1 cellular context compared by ENCODE assay signal in the genomic region with DNA sequence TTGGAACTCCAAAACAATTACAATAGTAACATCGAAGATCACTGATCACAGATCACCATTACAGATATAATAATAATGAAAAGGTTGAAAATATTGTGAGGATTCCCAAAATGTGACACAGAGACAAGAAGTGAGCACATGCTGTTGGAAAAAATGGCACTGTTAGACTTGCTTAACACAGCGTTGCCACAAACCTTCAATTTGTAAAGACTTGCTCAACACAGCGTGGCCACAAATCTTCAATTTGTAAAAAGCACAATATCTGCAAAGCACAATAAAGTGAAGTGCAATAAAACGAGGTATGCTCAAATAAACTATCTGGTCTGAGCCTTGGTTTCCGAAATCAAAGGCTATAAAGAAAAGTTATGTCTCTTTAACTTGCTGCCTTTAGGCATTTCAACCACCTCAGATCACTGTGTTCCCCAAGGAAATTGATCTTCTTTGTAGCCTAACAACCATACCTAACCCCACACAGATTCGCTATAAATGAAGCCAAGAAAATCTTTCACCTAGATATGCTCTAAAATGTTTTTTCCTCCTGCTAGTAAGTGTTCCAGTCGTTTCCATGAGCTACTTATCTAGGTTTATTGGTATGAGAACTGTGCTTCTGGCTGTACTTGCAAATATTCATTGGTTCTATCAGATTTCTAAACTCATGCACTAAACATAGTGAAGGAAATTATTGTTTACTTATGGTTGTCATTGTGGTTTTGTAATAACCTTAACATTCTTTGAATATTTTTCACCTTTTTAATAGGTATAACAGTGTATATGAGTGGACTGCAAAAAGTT.
TF ChIP-seq lines count a peak whose summit lies in the region.

No MANE protein-coding gene starts in this region.

TF ChIP-seq in IMR-90, 13 proteins besides CTCF, POLR2A, EP300 and RAD21:
- no peak for TF ChIP-seq SMC3 (IDR thresholded peaks at IDR 0.05; ENCODE audit: low read depth, low read length)
- TF ChIP-seq, protein P1, sequence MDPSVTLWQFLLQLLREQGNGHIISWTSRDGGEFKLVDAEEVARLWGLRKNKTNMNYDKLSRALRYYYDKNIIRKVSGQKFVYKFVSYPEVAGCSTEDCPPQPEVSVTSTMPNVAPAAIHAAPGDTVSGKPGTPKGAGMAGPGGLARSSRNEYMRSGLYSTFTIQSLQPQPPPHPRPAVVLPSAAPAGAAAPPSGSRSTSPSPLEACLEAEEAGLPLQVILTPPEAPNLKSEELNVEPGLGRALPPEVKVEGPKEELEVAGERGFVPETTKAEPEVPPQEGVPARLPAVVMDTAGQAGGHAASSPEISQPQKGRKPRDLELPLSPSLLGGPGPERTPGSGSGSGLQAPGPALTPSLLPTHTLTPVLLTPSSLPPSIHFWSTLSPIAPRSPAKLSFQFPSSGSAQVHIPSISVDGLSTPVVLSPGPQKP (IDR thresholded peaks at IDR 0.05; ENCODE audit: borderline replicate concordance, low read depth, low read length) = no peak
- TF ChIP-seq CHD1 (IDR thresholded peaks at IDR 0.05; ENCODE audit: low read depth, low read length) = no peak
- TF ChIP-seq BHLHE40 (IDR thresholded peaks at IDR 0.05; ENCODE audit: low read depth, low read length) = no peak
- TF ChIP-seq FOS (IDR thresholded peaks at IDR 0.05; ENCODE audit: low read depth, low read length) = no peak
- TF ChIP-seq MXI1 (IDR thresholded peaks at IDR 0.05; ENCODE audit: borderline replicate concordance, low read depth, low read length) = no peak
- no peak for TF ChIP-seq MAZ (IDR thresholded peaks at IDR 0.05; ENCODE audit: borderline replicate concordance, low read depth, low read length)
- TF ChIP-seq, protein P2, sequence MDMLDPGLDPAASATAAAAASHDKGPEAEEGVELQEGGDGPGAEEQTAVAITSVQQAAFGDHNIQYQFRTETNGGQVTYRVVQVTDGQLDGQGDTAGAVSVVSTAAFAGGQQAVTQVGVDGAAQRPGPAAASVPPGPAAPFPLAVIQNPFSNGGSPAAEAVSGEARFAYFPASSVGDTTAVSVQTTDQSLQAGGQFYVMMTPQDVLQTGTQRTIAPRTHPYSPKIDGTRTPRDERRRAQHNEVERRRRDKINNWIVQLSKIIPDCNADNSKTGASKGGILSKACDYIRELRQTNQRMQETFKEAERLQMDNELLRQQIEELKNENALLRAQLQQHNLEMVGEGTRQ (IDR thresholded peaks at IDR 0.05; ENCODE audit: low read depth, low read length) = no peak
- no peak for TF ChIP-seq RCOR1 (IDR thresholded peaks at IDR 0.05; ENCODE audit: insufficient replicate concordance, low read length)
- no peak for TF ChIP-seq RFX5 (IDR thresholded peaks at IDR 0.05; ENCODE audit: low read depth, low read length)
- no peak for TF ChIP-seq MAFK (IDR thresholded peaks at IDR 0.05; ENCODE audit: low read depth, low read length)
- no peak for TF ChIP-seq NFE2L2 (IDR thresholded peaks at IDR 0.05; ENCODE audit: low read depth, low read length)
- TF ChIP-seq CEBPB (IDR thresholded peaks at IDR 0.05; ENCODE audit: low read depth, low read length) = no peak
